In the genomic region with DNA sequence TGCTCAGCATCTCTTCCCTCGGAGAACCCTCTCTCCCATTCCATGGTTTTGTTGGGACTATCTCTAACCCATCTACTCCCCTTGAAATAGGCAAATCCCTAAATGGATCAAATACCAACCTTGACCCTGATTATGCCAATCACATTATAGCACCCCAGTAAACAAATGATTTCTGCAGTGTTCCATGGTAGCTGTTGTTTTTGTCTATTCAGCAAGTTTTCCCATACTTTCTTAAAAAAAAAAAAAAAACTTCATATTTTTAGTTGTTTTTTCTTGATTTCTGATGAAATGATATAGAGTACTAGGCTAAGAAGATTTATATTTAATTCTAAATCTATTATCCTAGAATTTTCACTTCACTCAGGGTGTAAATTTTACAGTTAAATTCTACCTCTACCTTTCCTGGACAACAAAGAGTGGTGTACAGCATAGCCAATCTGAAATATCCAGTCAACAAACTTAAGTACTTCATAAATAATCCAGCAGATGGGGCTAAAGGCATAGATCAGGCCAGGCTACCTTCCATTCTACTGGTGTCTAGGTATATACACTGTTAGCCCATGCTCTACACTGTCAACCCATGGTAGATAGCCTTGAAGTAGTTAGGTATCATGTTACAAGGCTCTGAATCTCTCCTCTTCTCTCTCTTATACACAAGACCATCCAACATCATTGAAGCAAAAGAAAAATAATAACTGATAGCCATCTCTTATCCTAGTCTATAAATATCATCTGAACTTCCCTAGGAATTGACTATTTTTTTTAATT, we compare ENCODE assay signal across 8 cellular contexts.
DNase-seq lines count a peak whose midpoint lies in the region; FAIRE-seq and TF ChIP-seq lines count a peak whose summit lies in the region.

No MANE protein-coding gene starts in this region.

- peak; percentile 86 for FAIRE-seq in kidney (lab: Jason Lieb, UNC)

- H3K79me2 ChIP-seq in OCI-LY7 (ENCODE audit: insufficient read depth, low read depth, low read length), result no peaks in the 10 kb centered on the region

- H3K9me3 ChIP-seq in HEK293 (ENCODE audit: control insufficient read depth, insufficient read depth, low read depth, low read length), result no peaks in the 10 kb centered on the region
- no peaks in the 10 kb centered on the region for H3K9me3 ChIP-seq in OCI-LY7 (ENCODE audit: low read length)
- H3K9me3 ChIP-seq in breast epithelium, result no peaks in the 10 kb centered on the region
- H3K9me3 ChIP-seq in kidney (ENCODE audit: control insufficient read depth in 1 of 2, low read length in 2 of 2), result no peaks in the 10 kb centered on the region
- no peaks in the 10 kb centered on the region for H3K9me3 ChIP-seq in tibial artery

- intact Hi-C loops in OCI-LY7 (cut with micrococcal nuclease; ENCODE audit: unreplicated experiment) (loop anchor here (1.0 to 5.0 kb wide), 4 partner anchors 143 to 612 kb away; no protein-coding TSS in a partner anchor), breast epithelium (cut with DNase I; ENCODE audit: low total_unique reads) (no loop called here), kidney (cut with DNase I) (no loop called here), tibial artery (cut with DNase I; ENCODE audit: low total_unique reads) (no loop called here)

- no peak for TF ChIP-seq POLR2A in breast epithelium (IDR thresholded peaks at IDR 0.05)

- no peaks in the 10 kb centered on the region for H3K9me2 ChIP-seq in OCI-LY7 (ENCODE audit: insufficient read depth, low read length)

- no peak overlapping the region for H2AFZ ChIP-seq in OCI-LY7 (ENCODE audit: low read length)

- peaks cover 3% of the 10 kb centered on the region; the same call in 1 of the 2 replicates for H3K4me1 ChIP-seq in HEK293 (ENCODE audit: control insufficient read depth, insufficient read depth, low read length)
- no peaks in the 10 kb centered on the region for H3K4me1 ChIP-seq in OCI-LY7 (ENCODE audit: insufficient read depth, low read length, poor library complexity, severe bottlenecking)
- H3K4me1 ChIP-seq in breast epithelium, result no peaks in the 10 kb centered on the region
- H3K4me1 ChIP-seq in kidney (ENCODE audit: control insufficient read depth in 1 of 2, insufficient read depth in 1 of 2, low read depth in 1 of 2, low read length in 2 of 2), result peaks cover 2 to 5% of the 10 kb centered on the region in 2 donors
- H3K4me1 ChIP-seq in tibial artery, result peaks cover 0 to 13% (median 3%) of the 10 kb centered on the region in 4 donors

- peaks cover 8 to 13% of the 10 kb centered on the region in 2 experiments; a peak in 2 of 3 replicates for H3K36me3 ChIP-seq in HEK293 (ENCODE audit: control insufficient read depth in 2 of 2, insufficient read depth in 1 of 2, low read length in 2 of 2)
- H3K36me3 ChIP-seq in OCI-LY7 (ENCODE audit: insufficient read depth, low read length), result peaks cover 7% of the 10 kb centered on the region; the same call in 1 of the 2 replicates
- H3K36me3 ChIP-seq in breast epithelium, result no peaks in the 10 kb centered on the region
- peaks cover 0 to 2% of the 10 kb centered on the region in 2 donors for H3K36me3 ChIP-seq in kidney (ENCODE audit: control insufficient read depth in 1 of 2, insufficient read depth in 2 of 2, low read length in 2 of 2)
- peaks cover 7 to 16% (median 13%) of the 10 kb centered on the region in 3 donors for H3K36me3 ChIP-seq in tibial artery

- H3K4me2 ChIP-seq in OCI-LY7 (ENCODE audit: low read length), result no peak overlapping the region

- no peak overlapping the region for H3K4me3 ChIP-seq in AG09309 (ENCODE audit: control insufficient read depth, low read depth, low read length)
- no peak overlapping the region for H3K4me3 ChIP-seq in GM12865 (ENCODE audit: low read depth, low read length)
- no peak overlapping the region for H3K4me3 ChIP-seq in HEK293 (ENCODE audit: low read depth, low read length)
- H3K4me3 ChIP-seq in OCI-LY7 (ENCODE audit: low read depth, low read length, poor library complexity, severe bottlenecking), result no peak overlapping the region
- H3K4me3 ChIP-seq in breast epithelium, result no peak overlapping the region
- H3K4me3 ChIP-seq in kidney (ENCODE audit: low read length in 2 of 2), result no peak overlapping the region
- no peak overlapping the region for H3K4me3 ChIP-seq in tibial artery

- CTCF ChIA-PET in HEK293 (lab: Yijun Ruan, JAX), result interaction anchor here (0.6 to 1.5 kb wide), 21 partner anchors 10 to 1716 kb away, joined by 3 to 8 read pairs (median 4); no protein-coding TSS in a partner anchor
- CTCF ChIA-PET in OCI-LY7 (lab: Charles Lee; ENCODE audit: unreplicated experiment), result no interaction called here

- H3K27ac ChIP-seq in HEK293 (ENCODE audit: extremely low read depth, low read depth, low read length) (no peak overlapping the region), OCI-LY7 (ENCODE audit: low read depth, low read length, poor library complexity, severe bottlenecking) (no peak overlapping the region), breast epithelium (no peak overlapping the region), kidney (ENCODE audit: low read depth in 2 of 2, low read length in 2 of 2) (no peak overlapping the region), tibial artery (no peak overlapping the region)

- peak; percentile 49 for TF ChIP-seq CTCF in AG09309 (IDR thresholded peaks at IDR 0.05; ENCODE audit: control insufficient read depth, insufficient read depth, low read depth, low read length, missing control alignments)
- peak; percentile 49 for TF ChIP-seq CTCF in GM12865 (IDR thresholded peaks at IDR 0.05; ENCODE audit: insufficient read depth, low read depth, low read length, missing control alignments)
- peak; percentile 75; the same call in 1 of the 2 replicates for TF ChIP-seq CTCF in HEK293 (tag by site-specific recombination; IDR thresholded peaks at IDR 0.05)
- TF ChIP-seq CTCF in LNCAP (IDR thresholded peaks at IDR 0.05), result peak; percentile 56
- peak; percentile 84 for TF ChIP-seq CTCF in OCI-LY7 (conservative IDR thresholded peaks at IDR 0.05; ENCODE audit: low read length)
- peak in 2 of 3 donors; percentile 50 to 57 for TF ChIP-seq CTCF in breast epithelium (IDR thresholded peaks at IDR 0.05)
- TF ChIP-seq CTCF in kidney (IDR thresholded peaks at IDR 0.05; ENCODE audit: borderline replicate concordance, extremely low read depth, insufficient read depth), result peak; percentile 40
- peak; percentile 45 to 58 for TF ChIP-seq CTCF in tibial artery (IDR thresholded peaks at IDR 0.05)

- DNase-seq in AG09309 (ENCODE audit: low read depth) (no peak), GM12865 (ENCODE audit: low read depth) (peak; percentile 84), OCI-LY7 (ENCODE audit: low spot score) (peak; percentile 79), breast epithelium (ENCODE audit: low spot score in 2 of 2) (no peak), kidney (no peak), tibial artery (no peak)

- no peak overlapping the region for H3K9ac ChIP-seq in kidney (ENCODE audit: low read length in 2 of 2)

- no TSS peak for BruUV-seq in OCI-LY7 (replicated peaks; lab: Mats Ljungman, UMichigan)

- POLR2A ChIA-PET in HEK293 (lab: Yijun Ruan, JAX) (no interaction called here), OCI-LY7 (lab: Charles Lee) (interaction anchor here (0.5 to 1.3 kb wide), 4 partner anchors 9 to 54 kb away, joined by 3 read pairs; no protein-coding TSS in a partner anchor)

- H3K27me3 ChIP-seq in breast epithelium, result no peaks in the 10 kb centered on the region
- no peaks in the 10 kb centered on the region for H3K27me3 ChIP-seq in tibial artery

- H4K20me1 ChIP-seq in OCI-LY7 (ENCODE audit: insufficient read depth, low read length), result no peaks in the 10 kb centered on the region

TF ChIP-seq in HEK293, 187 proteins besides CTCF, POLR2A, EP300 and RAD21:
- TF ChIP-seq ZBTB17 (tag by site-specific recombination; IDR thresholded peaks at IDR 0.05) (peak; percentile 47; the same call in 1 of the 2 replicates), ZNF501 (tag by site-specific recombination; IDR thresholded peaks at IDR 0.05) (peak; percentile 26; the same call in 1 of the 2 replicates), ZNF660 (tag by site-specific recombination; IDR thresholded peaks at IDR 0.05) (peak; percentile 81), ZNF654 (tag by site-specific recombination; IDR thresholded peaks at IDR 0.05; ENCODE audit: low read depth) (peak; percentile 95), ZNF768 (tag by site-specific recombination; IDR thresholded peaks at IDR 0.05) (no peak), HOXC10 (CRISPR knock-in tag; IDR thresholded peaks at IDR 0.05) (no peak), ZNF423 (tag by site-specific recombination; IDR thresholded peaks at IDR 0.05) (no peak), ZNF239 (tag by site-specific recombination; IDR thresholded peaks at IDR 0.05) (peak; percentile 73; the same call in 1 of the 2 replicates), ZSCAN30 (tag by site-specific recombination; IDR thresholded peaks at IDR 0.05) (peak; percentile 80), ZFP37 (tag by site-specific recombination; IDR thresholded peaks at IDR 0.05) (0 out of 2 replicates have a peak, but pooled peaks have one; percentile 67), SCRT1 (tag by site-specific recombination; IDR thresholded peaks at IDR 0.05; ENCODE audit: borderline replicate concordance) (peak; percentile 53; the same call in 1 of the 2 replicates), SCRT2 (tag by site-specific recombination; IDR thresholded peaks at IDR 0.05) (peak; percentile 74), ZXDB (tag by site-specific recombination; IDR thresholded peaks at IDR 0.05) (peak; percentile 22; the same call in 1 of the 2 replicates), ZNF366 (tag by site-specific recombination; conservative IDR thresholded peaks at IDR 0.05) (peak; percentile 44; the same call in 1 of the 2 replicates)
- TF ChIP-seq, protein P1, sequence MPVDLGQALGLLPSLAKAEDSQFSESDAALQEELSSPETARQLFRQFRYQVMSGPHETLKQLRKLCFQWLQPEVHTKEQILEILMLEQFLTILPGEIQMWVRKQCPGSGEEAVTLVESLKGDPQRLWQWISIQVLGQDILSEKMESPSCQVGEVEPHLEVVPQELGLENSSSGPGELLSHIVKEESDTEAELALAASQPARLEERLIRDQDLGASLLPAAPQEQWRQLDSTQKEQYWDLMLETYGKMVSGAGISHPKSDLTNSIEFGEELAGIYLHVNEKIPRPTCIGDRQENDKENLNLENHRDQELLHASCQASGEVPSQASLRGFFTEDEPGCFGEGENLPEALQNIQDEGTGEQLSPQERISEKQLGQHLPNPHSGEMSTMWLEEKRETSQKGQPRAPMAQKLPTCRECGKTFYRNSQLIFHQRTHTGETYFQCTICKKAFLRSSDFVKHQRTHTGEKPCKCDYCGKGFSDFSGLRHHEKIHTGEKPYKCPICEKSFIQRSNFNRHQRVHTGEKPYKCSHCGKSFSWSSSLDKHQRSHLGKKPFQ (tag by site-specific recombination; IDR thresholded peaks at IDR 0.05), result no peak
TF ChIP-seq in HEK293: peak in this region for 11.

Comparison
In these comparisons a context has a peak if more than half of its experiments do, and no peak if none do; other contexts are left out.
1. DNase-seq: peak in GM12865 (single experiment) and OCI-LY7 (single experiment); none in AG09309 (single experiment), breast epithelium (0 of 2), kidney (single experiment) and tibial artery (0 of 2).
2. Peak in every context shown above with its lines, with median percentiles within 50 percentile points of each other: CTCF ChIP-seq.